1 cellular context compared by ENCODE assay signal in genomic region chr14:56953884-56954283, GRCh38.
TF ChIP-seq lines count a peak whose summit lies in the region.

No MANE protein-coding gene starts in this region.

TF ChIP-seq in GM23338, 12 proteins besides CTCF, POLR2A, EP300 and RAD21 (continued from another document):
- TF ChIP-seq ZNF462 (CRISPR knock-in tag; IDR thresholded peaks at IDR 0.05) (no peak), NANOG (IDR thresholded peaks at IDR 0.05; ENCODE audit: borderline replicate concordance) (no peak), CREB1 (CRISPR knock-in tag; IDR thresholded peaks at IDR 0.05; ENCODE audit: low read depth) (no peak), EZH2 (IDR thresholded peaks at IDR 0.05; ENCODE audit: low read depth, unreplicated experiment) (no peak), REST (IDR thresholded peaks at IDR 0.05; ENCODE audit: unreplicated experiment) (no peak), JUNB (IDR thresholded peaks at IDR 0.05; ENCODE audit: unreplicated experiment) (no peak), ZNF114 (CRISPR knock-in tag; IDR thresholded peaks at IDR 0.05) (no peak)
